8 cellular contexts compared by ENCODE assay signal in genomic region chr19:2503521-2504109, GRCh38. TPM values are rescaled to one million over a fixed set of nuclear protein-coding genes. Genes with fewer than 3 reads are reported as not detected.
DNase-seq lines count a peak whose midpoint lies in the region; ATAC-seq and TF ChIP-seq lines count a peak whose summit lies in the region.

No MANE protein-coding gene starts in this region.

- H3K4me3 ChIP-seq in smooth muscle cell (no peak overlapping the region), gastrocnemius medialis (no peak overlapping the region)

- no peaks in the 10 kb centered on the region for H3K27me3 ChIP-seq in smooth muscle cell (ENCODE audit: low read depth)
- H3K27me3 ChIP-seq in gastrocnemius medialis = no peaks in the 10 kb centered on the region

- H3K4me1 ChIP-seq in smooth muscle cell (ENCODE audit: low read depth) = no peaks in the 10 kb centered on the region
- H3K4me1 ChIP-seq in gastrocnemius medialis = peaks cover 10 to 18% of the 10 kb centered on the region in 2 donors

- H3K36me3 ChIP-seq in smooth muscle cell (ENCODE audit: low read depth) = no peaks in the 10 kb centered on the region
- no peaks in the 10 kb centered on the region for H3K36me3 ChIP-seq in gastrocnemius medialis

- peak overlapping the region; percentile 53 for H3K4me2 ChIP-seq in smooth muscle cell

- no peaks in the 10 kb centered on the region for H4K20me1 ChIP-seq in smooth muscle cell (ENCODE audit: low read depth)

- H3F3A ChIP-seq in smooth muscle cell (ENCODE audit: low read depth) = peaks cover 4% of the 10 kb centered on the region

- no peaks in the 10 kb centered on the region for H3K79me2 ChIP-seq in smooth muscle cell (ENCODE audit: low read depth)

- in situ Hi-C loops in gastrocnemius medialis (cut with MboI; ENCODE audit: low sequenced_read_pairs in 4 of 4) = no loop called here

- H2AFZ ChIP-seq in smooth muscle cell (ENCODE audit: low read depth) = no peak overlapping the region

- peak overlapping the region; percentile 55 for H3K9ac ChIP-seq in smooth muscle cell (ENCODE audit: low read depth)

- peak; percentile 70 for DNase-seq in GM04504 (ENCODE audit: low read depth)
- DNase-seq in activated CD4-positive, CD25-positive, alpha-beta regulatory T cell treated with anti-CD3 and anti-CD28 coated beads, Interleukin-2, amount 50 U/mL, for 16 hours (ENCODE audit: low read depth, low spot score) = peak; percentile 36
- DNase-seq in central memory CD4-positive, alpha-beta T cell = peak; percentile 82
- no peak for DNase-seq in smooth muscle cell (lab: John Stamatoyannopoulos, UW; ENCODE audit: unreplicated experiment)
- no peak for DNase-seq in NCI-H446 (lab: John Stamatoyannopoulos, UW)
- DNase-seq in NCI-H2171 treated with DMSO at 0.1 percent for 48 hours (lab: John Stamatoyannopoulos, UW) = no peak
- no peak for DNase-seq in gastrocnemius medialis

- ATAC-seq in HG02938 (IDR thresholded peaks at IDR 0.05; ENCODE audit: unreplicated experiment) = no peak
- no peak for ATAC-seq in gastrocnemius medialis

- intact Hi-C loops in gastrocnemius medialis (cut with DNase I; ENCODE audit: low total_unique reads) = no loop called here

- TF ChIP-seq POLR2A in gastrocnemius medialis (IDR thresholded peaks at IDR 0.05) = no peak

- H3K27ac ChIP-seq in smooth muscle cell (ENCODE audit: low read depth) (peak overlapping the region; percentile 89), gastrocnemius medialis (no peak overlapping the region)

- 27% methylated on average over 21 of the region's 21 CpGs for WGBS in smooth muscle cell (ENCODE audit: low lambda C conversion rate)

- no peaks in the 10 kb centered on the region for H3K9me3 ChIP-seq in smooth muscle cell (replicated peaks; ENCODE audit: low read depth)
- H3K9me3 ChIP-seq in gastrocnemius medialis = no peaks in the 10 kb centered on the region

- TF ChIP-seq CTCF in smooth muscle cell (IDR thresholded peaks at IDR 0.05; ENCODE audit: borderline replicate concordance, insufficient read depth, poor library complexity, severe bottlenecking) (no peak), gastrocnemius medialis (IDR thresholded peaks at IDR 0.05 in 4 of 5, conservative IDR thresholded peaks at IDR 0.05 in 1 of 5) (no peak)

RNA-seq across cellular contexts. Expression of gene GADD45B, which starts 27.7 kb away (rescaled TPM):
- 252 and 326 TPM in 2 replicates for total RNA-seq in smooth muscle cell
- polyA plus RNA-seq in smooth muscle cell = 435 and 533 TPM in 2 replicates
- 10 to 100 TPM; 32.2 to 48.7 (median 41.7) TPM for total RNA-seq in gastrocnemius medialis

RNA-seq across cellular contexts. Expression of gene LMNB2, which starts 46.9 kb away (rescaled TPM):
- total RNA-seq in smooth muscle cell = 21.7 and 25.5 TPM in 2 replicates
- 29.5 and 41.8 TPM in 2 replicates for polyA plus RNA-seq in smooth muscle cell
- total RNA-seq in gastrocnemius medialis = 10 to 100 TPM; 14.8 to 34.1 (median 23.6) TPM

Comparison
In these comparisons a context has a peak if more than half of its experiments do, and no peak if none do; other contexts are left out.
1. DNase-seq: peak in GM04504 (single experiment), activated CD4-positive, CD25-positive, alpha-beta regulatory T cell treated with anti-CD3 and anti-CD28 coated beads, Interleukin-2, amount 50 U/mL, for 16 hours (single experiment) and central memory CD4-positive, alpha-beta T cell (single experiment); none in smooth muscle cell (single experiment), NCI-H446 (0 of 2), NCI-H2171 treated with DMSO at 0.1 percent for 48 hours (single experiment) and gastrocnemius medialis (0 of 2).